ENCODE assay signal across 8 cellular contexts in the genomic region with DNA sequence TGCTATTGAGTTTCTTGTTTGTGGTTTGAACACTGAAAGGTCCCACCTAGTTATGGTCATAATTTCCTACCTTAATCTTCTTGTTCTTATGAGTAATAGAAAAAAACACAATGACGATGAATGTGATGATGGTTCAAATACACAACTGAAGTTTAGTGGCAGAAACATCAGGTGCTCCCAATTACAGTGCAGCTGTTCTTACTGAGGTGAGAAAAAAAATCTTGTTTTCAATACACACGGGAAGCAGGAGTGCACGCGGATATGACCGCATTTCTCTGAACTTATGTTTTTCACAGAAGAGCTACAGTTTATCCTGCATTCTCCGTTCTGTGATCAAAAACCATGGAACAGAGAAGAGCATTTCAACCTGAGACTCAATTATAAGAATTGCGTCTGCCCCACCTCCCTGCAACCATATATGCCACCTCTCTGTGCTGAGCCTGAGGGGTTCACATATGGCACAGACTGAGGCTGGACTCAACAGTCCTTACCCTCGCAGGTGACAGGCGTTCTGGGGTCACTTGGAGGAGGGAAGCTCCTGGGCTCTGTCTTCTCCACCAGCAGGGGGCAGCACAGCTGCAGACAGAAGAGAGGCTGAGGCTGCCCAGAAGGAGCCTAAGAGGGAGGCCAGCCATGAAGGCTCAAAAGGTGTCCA.
DNase-seq lines count a peak whose midpoint lies in the region; ATAC-seq lines count a peak whose summit lies in the region.

No MANE protein-coding gene starts in this region.

- ATAC-seq in GM21390 (IDR thresholded peaks at IDR 0.05; ENCODE audit: unreplicated experiment), result no peak

- DNase-seq in NCI-H1092 treated with DMSO at 0.1 percent for 48 hours (lab: John Stamatoyannopoulos, UW) (peak; percentile 18), NCI-H1092 (lab: John Stamatoyannopoulos, UW) (no peak), NCI-H146 (lab: John Stamatoyannopoulos, UW) (peak; percentile 63), ecto neural progenitor cell (ENCODE audit: low spot score) (peak; percentile 77), mucosa of gallbladder (ENCODE audit: low spot score) (peak; percentile 62)
- peak; percentile 64 to 65 for DNase-seq in activated CD4-positive, alpha-beta T cell treated with anti-CD3 and anti-CD28 coated beads for 4 hours
- peak; percentile 38 for DNase-seq in stimulated activated CD8-positive, alpha-beta memory T cell treated with anti-CD3 and anti-CD28 coated beads, Interleukin-7, amount 100 ng/mL, for 24 hours (ENCODE audit: low read depth)
